ENCODE assay signal across 17 cellular contexts in the genomic region with DNA sequence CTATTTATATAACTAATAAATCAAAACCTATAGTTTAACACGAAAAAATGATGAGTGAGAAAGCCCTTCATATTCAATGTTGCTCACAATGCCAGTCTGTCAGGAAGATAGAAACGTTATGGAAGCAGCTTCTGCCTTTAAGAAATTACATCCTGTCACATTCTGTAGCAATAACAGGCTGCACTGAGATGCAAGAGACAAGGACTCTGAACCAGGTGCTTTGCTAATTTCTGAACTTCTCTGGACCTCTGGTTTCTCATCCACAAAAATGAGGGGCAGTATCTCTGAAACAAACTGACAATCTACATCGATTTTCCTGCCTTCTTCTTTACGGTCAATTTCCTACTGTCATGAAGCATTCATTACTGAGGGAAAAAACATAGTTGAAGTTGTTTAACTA.
A peak's percentile ranks its signal among the peaks of the same experiment; 100 is the strongest.
DNase-seq lines count a peak whose midpoint lies in the region; ATAC-seq and TF ChIP-seq lines count a peak whose summit lies in the region.
"Had no signal": no experiment of that assay in that cellular context is flagged by ENCODE, and none has a peak within 500 bp of the region (broad histone marks: within the 10 kb centered on the region; RNA-seq: fewer than 3 reads in every experiment).

No MANE protein-coding gene starts in this region.

- H3K36me3 ChIP-seq in ACC112 (ENCODE audit: insufficient read depth, low read length) (peaks cover 5% of the 10 kb centered on the region), MM.1S (replicated peaks; ENCODE audit: insufficient read depth, low read length) (no peaks in the 10 kb centered on the region)
- H3K36me3 ChIP-seq: tibial artery had no signal

- H3K27ac ChIP-seq in ACC112 (ENCODE audit: low read depth, low read length) (no peak overlapping the region), MM.1S (ENCODE audit: low read length) (no peak overlapping the region), right cardiac atrium (ENCODE audit: low read length) (no peak overlapping the region)
- H3K27ac ChIP-seq: HL-60, tibial artery, VCaP had no signal

- H3K4me1 ChIP-seq in ACC112 (ENCODE audit: control insufficient read depth, insufficient read depth, low read length, unreplicated experiment): peaks cover 5% of the 10 kb centered on the region
- peaks cover 5% of the 10 kb centered on the region; the same call in 1 of the 2 replicates for H3K4me1 ChIP-seq in MM.1S (ENCODE audit: low read length)
- H3K4me1 ChIP-seq in right cardiac atrium (ENCODE audit: control insufficient read depth, insufficient read depth, low read length): no peaks in the 10 kb centered on the region
- H3K4me1 ChIP-seq: tibial artery had no signal

- ATAC-seq in SK-N-SH treated with all-trans-retinoic acid at 6 μM for 48 hours (peak; percentile 13; the same call in 2 of the 3 replicates), GM18870 (IDR thresholded peaks at IDR 0.05; ENCODE audit: unreplicated experiment) (no peak), right cardiac atrium (no peak)

- peaks cover 2% of the 10 kb centered on the region for H3K27me3 Mint-ChIP-seq in mesothelial cell of epicardium (ENCODE audit: low read depth)

- H3K9me3 Mint-ChIP-seq in mesothelial cell of epicardium: peaks cover 22% of the 10 kb centered on the region

- intact Hi-C loops in right cardiac atrium (cut with DNase I): no loop called here

- H3K4me3 Mint-ChIP-seq in mesothelial cell of epicardium: no peak overlapping the region
- H3K4me3 Mint-ChIP-seq: activated naive CD8-positive, alpha-beta T cell; neural crest cell had no signal

- H3K27ac Mint-ChIP-seq in mesothelial cell of epicardium: peak overlapping the region; percentile 78
- H3K27ac Mint-ChIP-seq: activated naive CD8-positive, alpha-beta T cell; activated T-helper 2 cell treated with anti-CD3 and anti-CD28 coated beads, Interferon-gamma antibody, Interleukin-2, Interleukin-4, amounts not matched to agents 10 μg/mL and 5 μg/mL and 100 μg/mL, durations not matched to agents 14 hours and 24 hours and 36 hours had no signal

- H3K79me2 ChIP-seq in ACC112 (ENCODE audit: control insufficient read depth, insufficient read depth, low read length, unreplicated experiment) (no peaks in the 10 kb centered on the region), MM.1S (ENCODE audit: low read length) (no peaks in the 10 kb centered on the region)

- 41% methylated on average over 4 of the region's 4 CpGs for WGBS in right cardiac atrium

- H3K9ac ChIP-seq in MM.1S (ENCODE audit: low read length): no peak overlapping the region

- no peaks in the 10 kb centered on the region for H4K20me1 ChIP-seq in MM.1S (ENCODE audit: insufficient read depth, low read length)

- H3K4me3 ChIP-seq in ACC112 (ENCODE audit: low read depth, low read length) (no peak overlapping the region), MM.1S (ENCODE audit: low read length) (no peak overlapping the region), right cardiac atrium (ENCODE audit: low read length) (no peak overlapping the region)
- H3K4me3 ChIP-seq: tibial artery had no signal

- no peaks in the 10 kb centered on the region for H3K27me3 ChIP-seq in ACC112 (ENCODE audit: insufficient read depth, low read length)
- H3K27me3 ChIP-seq in MM.1S (replicated peaks; ENCODE audit: insufficient read depth, low read length): no peaks in the 10 kb centered on the region
- H3K27me3 ChIP-seq in right cardiac atrium (ENCODE audit: control insufficient read depth, insufficient read depth): no peaks in the 10 kb centered on the region
- H3K27me3 ChIP-seq: tibial artery had no signal

- peaks cover 23% of the 10 kb centered on the region for H3K4me1 Mint-ChIP-seq in mesothelial cell of epicardium

- DNase-seq in MM.1S: no peak
- no peak for DNase-seq in mesothelial cell of epicardium (ENCODE audit: low spot score in 2 of 2, unreplicated experiment in 2 of 2)
- no peak for DNase-seq in NCI-H82 (lab: John Stamatoyannopoulos, UW)
- no peak for DNase-seq in right cardiac atrium
- DNase-seq: activated CD8-positive, alpha-beta memory T cell treated with anti-CD3 and anti-CD28 coated beads for 24 hours; activated T-cell treated with anti-CD3 and anti-CD28 coated beads for 4 hours; stimulated activated CD4-positive, alpha-beta T cell treated with anti-CD3 and anti-CD28 coated beads, Interleukin-4, amount 100 ng/mL, for 4 hours; T1000 had no signal

- H3K4me2 ChIP-seq in MM.1S (ENCODE audit: low read depth, low read length): no peak overlapping the region

- no peaks in the 10 kb centered on the region for H3F3A ChIP-seq in MM.1S (ENCODE audit: insufficient read depth, low read length)

- no peaks in the 10 kb centered on the region; the same call in 1 of the 2 replicates for H3K9me2 ChIP-seq in MM.1S (replicated peaks; ENCODE audit: insufficient read depth, low read length)

- H3K9me3 ChIP-seq in MM.1S (replicated peaks; ENCODE audit: insufficient read depth, low read length) (no peaks in the 10 kb centered on the region), right cardiac atrium (ENCODE audit: control insufficient read depth, low read length) (no peaks in the 10 kb centered on the region)
- H3K9me3 ChIP-seq: tibial artery had no signal

- TF ChIP-seq CTCF in MM.1S (IDR thresholded peaks at IDR 0.05; ENCODE audit: low read length) (no peak), mesothelial cell of epicardium (IDR thresholded peaks at IDR 0.05; ENCODE audit: unreplicated experiment) (no peak)

- H2AFZ ChIP-seq in ACC112 (ENCODE audit: low read length, unreplicated experiment) (peak overlapping the region; percentile 67), MM.1S (ENCODE audit: low read length) (0 out of 2 replicates have a peak overlapping the region, but pooled peaks have one; percentile 16)

- peaks cover 15% of the 10 kb centered on the region for H3K36me3 Mint-ChIP-seq in mesothelial cell of epicardium
- H3K36me3 Mint-ChIP-seq: activated naive CD8-positive, alpha-beta T cell had no signal

TF ChIP-seq in SK-N-SH treated with all-trans-retinoic acid at 6 μM for 48 hours, 23 proteins besides CTCF, POLR2A, EP300 and RAD21:
- no peak for TF ChIP-seq ZFP3 (CRISPR knock-in tag; IDR thresholded peaks at IDR 0.05)
- TF ChIP-seq TCF4 (CRISPR knock-in tag; IDR thresholded peaks at IDR 0.05; ENCODE audit: borderline replicate concordance): no peak
- TF ChIP-seq SNAI2 (CRISPR knock-in tag; IDR thresholded peaks at IDR 0.05): no peak
- TF ChIP-seq GLIS3 (CRISPR knock-in tag; IDR thresholded peaks at IDR 0.05): no peak
- TF ChIP-seq ESRRG (CRISPR knock-in tag; IDR thresholded peaks at IDR 0.05): no peak
- no peak for TF ChIP-seq CSDC2 (CRISPR knock-in tag; IDR thresholded peaks at IDR 0.05)
- no peak for TF ChIP-seq ZNF565 (CRISPR knock-in tag; conservative IDR thresholded peaks at IDR 0.05; ENCODE audit: low read depth)
- TF ChIP-seq ZNF8 (CRISPR knock-in tag; IDR thresholded peaks at IDR 0.05): no peak
- TF ChIP-seq, protein P1, sequence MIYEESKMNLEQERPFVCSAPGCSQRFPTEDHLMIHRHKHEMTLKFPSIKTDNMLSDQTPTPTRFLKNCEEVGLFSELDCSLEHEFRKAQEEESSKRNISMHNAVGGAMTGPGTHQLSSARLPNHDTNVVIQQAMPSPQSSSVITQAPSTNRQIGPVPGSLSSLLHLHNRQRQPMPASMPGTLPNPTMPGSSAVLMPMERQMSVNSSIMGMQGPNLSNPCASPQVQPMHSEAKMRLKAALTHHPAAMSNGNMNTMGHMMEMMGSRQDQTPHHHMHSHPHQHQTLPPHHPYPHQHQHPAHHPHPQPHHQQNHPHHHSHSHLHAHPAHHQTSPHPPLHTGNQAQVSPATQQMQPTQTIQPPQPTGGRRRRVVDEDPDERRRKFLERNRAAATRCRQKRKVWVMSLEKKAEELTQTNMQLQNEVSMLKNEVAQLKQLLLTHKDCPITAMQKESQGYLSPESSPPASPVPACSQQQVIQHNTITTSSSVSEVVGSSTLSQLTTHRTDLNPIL (CRISPR knock-in tag; IDR thresholded peaks at IDR 0.05; ENCODE audit: low read depth): no peak
- no peak for TF ChIP-seq BACH2 (CRISPR knock-in tag; IDR thresholded peaks at IDR 0.05; ENCODE audit: borderline replicate concordance)
